Comparison of ENCODE assay signal across 17 cellular contexts in genomic region chr7:151374139-151374538, GRCh38. TPM values are rescaled to one million over a fixed set of nuclear protein-coding genes. Genes with fewer than 3 reads are reported as not detected.
DNase-seq lines count a peak whose midpoint lies in the region; ATAC-seq, FAIRE-seq and TF ChIP-seq lines count a peak whose summit lies in the region.
"Had no signal": no experiment of that assay in that cellular context is flagged by ENCODE, and none has a peak within 500 bp of the region (broad histone marks: within the 10 kb centered on the region; RNA-seq: fewer than 3 reads in every experiment).

No MANE protein-coding gene starts in this region.

- H3K9me1 ChIP-seq in K562 (ENCODE audit: control insufficient read depth, insufficient read depth, low read length), result no peaks in the 10 kb centered on the region

- H3K27ac ChIP-seq in K562 (ENCODE audit: extremely low read depth, low read depth, low read length), result no peak overlapping the region
- no peak overlapping the region for H3K27ac ChIP-seq in heart right ventricle
- H3K27ac ChIP-seq in spleen, result peak overlapping the region in 5 of 8 donors; percentile 26 to 48 (median 44)
- H3K27ac ChIP-seq: HL-60 had no signal

- FAIRE-seq in K562 (lab: Jason Lieb, UNC), result no peak
- FAIRE-seq: GM19239, H1 had no signal

- no peaks in the 10 kb centered on the region for H3K27me3 ChIP-seq in H7 (ENCODE audit: control insufficient read depth, insufficient read depth, low read length)
- H3K27me3 ChIP-seq in K562 (ENCODE audit: control insufficient read depth in 2 of 2, insufficient read depth in 2 of 2, low read length in 2 of 2), result no peaks in the 10 kb centered on the region
- no peaks in the 10 kb centered on the region for H3K27me3 ChIP-seq in heart right ventricle
- H3K27me3 ChIP-seq in spleen (replicated peaks in 1 of 7), result no peaks in the 10 kb centered on the region
- H3K27me3 ChIP-seq: BE2C had no signal

- H3K4me1 ChIP-seq in K562 (replicated peaks in 1 of 2; ENCODE audit: control insufficient read depth in 2 of 2, insufficient read depth in 2 of 2, low read length in 2 of 2) (peaks cover 0 to 16% of the 10 kb centered on the region in 2 experiments; a peak in 3 of 5 replicates), heart right ventricle (no peaks in the 10 kb centered on the region), spleen (peaks cover 0 to 26% (median 11%) of the 10 kb centered on the region in 6 donors)
- H3K4me1 ChIP-seq: BE2C had no signal

- no peak overlapping the region for H2AFZ ChIP-seq in K562 (ENCODE audit: low read depth, low read length)

- CTCF ChIA-PET in K562 (lab: Yijun Ruan, JAX; ENCODE audit: low intra/inter-chr PET ratio), result no interaction called here

- TF ChIP-seq RAD21 in K562 (CRISPR knock-in tag; conservative IDR thresholded peaks at IDR 0.05 in 1 of 2, IDR thresholded peaks at IDR 0.05 in 1 of 2), result no peak

- H3K9ac ChIP-seq in K562 (ENCODE audit: insufficient read depth in 1 of 2, low read depth in 2 of 2, low read length in 2 of 2), result no peak overlapping the region

- H3K4me3 ChIP-seq in H7 (ENCODE audit: insufficient read depth, low read depth, low read length) (no peak overlapping the region), K562 (no peak overlapping the region), heart right ventricle (no peak overlapping the region), spleen (no peak overlapping the region)

- no peaks in the 10 kb centered on the region for H4K20me1 ChIP-seq in K562 (replicated peaks; ENCODE audit: control insufficient read depth, insufficient read depth, low read length)

- intact Hi-C loops in K562 (cut with micrococcal nuclease) (no loop called here), heart right ventricle (cut with DNase I) (no loop called here), spleen (cut with DNase I; ENCODE audit: low total_unique reads) (no loop called here)

- in situ Hi-C loops in K562 (cut with MboI), result no loop called here

- TF ChIP-seq EP300 in K562 (IDR thresholded peaks at IDR 0.05; ENCODE audit: low read length), result no peak

- TF ChIP-seq CTCF in K562 (IDR thresholded peaks at IDR 0.05 in 2 of 3, conservative IDR thresholded peaks at IDR 0.05 in 1 of 3; ENCODE audit: insufficient read depth in 2 of 3, low read depth in 1 of 3, low read length in 3 of 3) (no peak), heart right ventricle (IDR thresholded peaks at IDR 0.05) (no peak), spleen (IDR thresholded peaks at IDR 0.05 in 8 of 11, conservative IDR thresholded peaks at IDR 0.05 in 3 of 11) (no peak), GM20000 (IDR thresholded peaks at IDR 0.05; ENCODE audit: extremely low read depth, missing control alignments) (no peak)

- H3K9me3 ChIP-seq in K562 (replicated peaks; ENCODE audit: control insufficient read depth, insufficient read depth, low read depth, low read length), result no peaks in the 10 kb centered on the region
- no peaks in the 10 kb centered on the region for H3K9me3 ChIP-seq in heart right ventricle
- no peaks in the 10 kb centered on the region for H3K9me3 ChIP-seq in spleen
- H3K9me3 ChIP-seq: BE2C had no signal

- no peak for ATAC-seq in K562
- peak; percentile 34 to 88 (median 72) for ATAC-seq in heart right ventricle
- no peak for ATAC-seq in GM19455 (IDR thresholded peaks at IDR 0.05; ENCODE audit: unreplicated experiment)
- ATAC-seq in GM21381 (IDR thresholded peaks at IDR 0.05; ENCODE audit: unreplicated experiment), result no peak

- H3K4me2 ChIP-seq in K562 (ENCODE audit: insufficient read depth, low read length), result no peak overlapping the region

- 81% methylated on average over 15 of the region's 15 CpGs for WGBS in K562 (ENCODE audit: insufficient coverage, low coverage, missing lambda C conversion rate)
- 88 to 91% methylated on average over 15 of the region's 15 CpGs for WGBS in heart right ventricle, 2 donors
- 74 to 94% (median 85%) methylated on average over 11 to 15 of the region's 15 CpGs for WGBS in spleen, 5 donors

- H3K36me3 ChIP-seq in H7 (replicated peaks; ENCODE audit: control insufficient read depth, insufficient read depth, low read length), result no peaks in the 10 kb centered on the region; the same call in 1 of the 2 replicates
- peaks cover 47% of the 10 kb centered on the region; the same call in 1 of the 3 replicates for H3K36me3 ChIP-seq in K562 (ENCODE audit: control insufficient read depth, insufficient read depth, low read length)
- peaks cover 7 to 98% (median 38%) of the 10 kb centered on the region in 9 donors for H3K36me3 ChIP-seq in heart right ventricle
- peaks cover 2 to 100% (median 72%) of the 10 kb centered on the region in 6 donors for H3K36me3 ChIP-seq in spleen
- H3K36me3 ChIP-seq: BE2C had no signal

- POLR2A ChIA-PET in K562 (lab: Yijun Ruan, JAX), result interaction anchor here (0.5 kb wide), 1 partner anchor 37 kb away, joined by 3 read pairs; no protein-coding TSS in a partner anchor

- no peak for TF ChIP-seq POLR2A in K562 (conservative IDR thresholded peaks at IDR 0.05)
- no peak for TF ChIP-seq POLR2A in spleen (IDR thresholded peaks at IDR 0.05)

- DNase-seq in H7 (peak; percentile 61), K562 (ENCODE audit: extremely low read depth in 1 of 4, low spot score in 3 of 4) (peak in 1 of 4 experiments; percentile 8), heart right ventricle (no peak), spleen (peak; percentile 75), GM20000 (ENCODE audit: low spot score) (no peak)
- DNase-seq: CD8-positive, alpha-beta memory T cell; DMS153; NCI-H1436; NCI-H2081 treated with DMSO at 0.1 percent for 48 hours; NCI-H526; NK-92 treated with Interleukin-12 subunit alpha and Interleukin-12 subunit beta, amount 100 ng/mL, for 24 hours had no signal

- BruUV-seq in K562 (replicated peaks; lab: Mats Ljungman, UMichigan), result no TSS peak

- H3K79me2 ChIP-seq in K562 (ENCODE audit: control insufficient read depth, insufficient read depth, low read length), result no peaks in the 10 kb centered on the region

TF ChIP-seq in K562, 482 proteins besides CTCF, POLR2A, EP300 and RAD21:
- TF ChIP-seq EP400 (IDR thresholded peaks at IDR 0.05), result no peak
- peak; percentile 35 for TF ChIP-seq HMGN3 (IDR thresholded peaks at IDR 0.05; ENCODE audit: borderline replicate concordance, extremely low read depth, insufficient read length, low read depth, low read length)
- TF ChIP-seq RBM25 (IDR thresholded peaks at IDR 0.05; ENCODE audit: low read depth, low read length, severe bottlenecking), result no peak

RNA-seq across cellular contexts. Expression of gene NUB1, which starts 32.5 kb away (rescaled TPM):
- 22.7 and 35.3 TPM in 2 replicates for total RNA-seq in H7 (2014; rRNA removed; shearing (Covaris generic))
- total RNA-seq in K562 (2011; cell fraction: chromatin; rRNA removed; ENCODE audit: low replicate concordance), result 62.3 and 136 TPM in 2 replicates
- total RNA-seq in K562 (2011; cell fraction: nucleolus; rRNA removed), result 36.0 and 40.3 TPM in 2 replicates
- total RNA-seq in K562 (2011; cell fraction: nucleoplasm; rRNA removed), result 73.5 and 98.2 TPM in 2 replicates
- 67.8 and 89.7 TPM in 2 replicates for total RNA-seq in K562 (2014; rRNA removed)
- 75.8 and 103 TPM in 2 replicates for total RNA-seq in K562 (2014; rRNA removed; fragmentation: Illumina TruSeq; extraction: Trizol)
- total RNA-seq in K562 (2015; rRNA removed; fragmentation: Illumina TruSeq; extraction: Trizol), result 101 and 114 TPM in 2 replicates
- total RNA-seq in K562 (2021), result 55.3 and 58.0 TPM in 2 replicates
- polyA plus RNA-seq in K562 (2011; rRNA removed), result 57.8 and 85.2 TPM in 2 replicates
- polyA plus RNA-seq in K562 (2011; cell fraction: cytosol; rRNA removed), result 52.6 and 53.7 TPM in 2 replicates
- polyA plus RNA-seq in K562 (2011; cell fraction: nucleus; rRNA removed), result 57.7 and 63.4 TPM in 2 replicates
- polyA plus RNA-seq in K562 (2012), result 81.3 and 105 TPM in 2 replicates
- 86.5 and 159 TPM in 2 replicates for polyA plus RNA-seq in K562 (2014; fragmentation: Illumina TruSeq; extraction: Trizol)
- polyA plus RNA-seq in K562 (2014; fragmentation: Nextera tagmentation; extraction: Ambion mirVana), result 10 to 100 TPM; 43.2 to 63.4 TPM
- polyA plus RNA-seq in K562 (2014; rRNA removed), result 81.6 and 99.3 TPM in 2 replicates
- polyA minus RNA-seq in K562 (2011; rRNA and poly(A)+ RNA removed), result 47.7 and 54.1 TPM in 2 replicates
- 25.1 and 34.5 TPM in 2 replicates for polyA minus RNA-seq in K562 (2011; cell fraction: cytosol; rRNA and poly(A)+ RNA removed)
- 26.9 and 36.3 TPM in 2 replicates for polyA minus RNA-seq in K562 (2011; cell fraction: nucleus; rRNA and poly(A)+ RNA removed)
- total RNA-seq in heart right ventricle, result 10 to 100 TPM; 36.7 to 53.0 (median 43.9) TPM
- 10 to 100 TPM; 22.6 to 23.8 TPM for polyA plus RNA-seq in heart right ventricle
- 10 to 100 TPM; 60.2 to 80.9 (median 70.2) TPM for total RNA-seq in spleen
- 10 to 100 TPM; 25.2 to 48.2 (median 26.1) TPM for polyA plus RNA-seq in spleen

RNA-seq across cellular contexts. Expression of gene WDR86, which starts 35.7 kb away (rescaled TPM):
- 40.6 and 40.8 TPM in 2 replicates for total RNA-seq in H7 (2014; rRNA removed; shearing (Covaris generic))
- 0.32 TPM in 1 of 2 replicates, not detected in the other for total RNA-seq in K562 (2011; cell fraction: chromatin; rRNA removed; ENCODE audit: low replicate concordance)
- not detected in 2 replicates for total RNA-seq in K562 (2011; cell fraction: nucleolus; rRNA removed)
- total RNA-seq in K562 (2011; cell fraction: nucleoplasm; rRNA removed), result not detected in 2 replicates
- 0.08 TPM in 1 of 2 replicates, not detected in the other for total RNA-seq in K562 (2014; rRNA removed)
- total RNA-seq in K562 (2014; rRNA removed; fragmentation: Illumina TruSeq; extraction: Trizol), result not detected in 2 replicates
- total RNA-seq in K562 (2015; rRNA removed; fragmentation: Illumina TruSeq; extraction: Trizol), result not detected in 2 replicates
- total RNA-seq in K562 (2021), result 0.09 TPM in 1 of 2 replicates, not detected in the other
- polyA plus RNA-seq in K562 (2011; rRNA removed), result not detected in 2 replicates
- polyA plus RNA-seq in K562 (2011; cell fraction: cytosol; rRNA removed), result 0.04 TPM in 1 of 2 replicates, not detected in the other
- 0.11 and 0.31 TPM in 2 replicates for polyA plus RNA-seq in K562 (2011; cell fraction: nucleus; rRNA removed)
- polyA plus RNA-seq in K562 (2012), result 0.21 and 0.39 TPM in 2 replicates
- not detected in 2 replicates for polyA plus RNA-seq in K562 (2014; fragmentation: Illumina TruSeq; extraction: Trizol)
- polyA plus RNA-seq in K562 (2014; fragmentation: Nextera tagmentation; extraction: Ambion mirVana), result not detected
- polyA plus RNA-seq in K562 (2014; rRNA removed), result 0.05 and 0.24 TPM in 2 replicates
- not detected in 2 replicates for polyA minus RNA-seq in K562 (2011; rRNA and poly(A)+ RNA removed)
- polyA minus RNA-seq in K562 (2011; cell fraction: cytosol; rRNA and poly(A)+ RNA removed), result not detected in 2 replicates
- not detected in 2 replicates for polyA minus RNA-seq in K562 (2011; cell fraction: nucleus; rRNA and poly(A)+ RNA removed)
- total RNA-seq in heart right ventricle, result under 1 TPM in 7 of 10 donors, not detected in 3; 0.15 to 0.52 (median 0.33) TPM
- polyA plus RNA-seq in heart right ventricle, result under 1 TPM; 0.17 to 0.22 TPM
- total RNA-seq in spleen, result 10 to 100 TPM; 15.4 to 71.9 (median 58.1) TPM
- polyA plus RNA-seq in spleen, result 10 to 100 TPM in 1 of 3 donors, 1 to 10 TPM in 2; 2.8 to 29.5 (median 8.6) TPM

Comparison
In these comparisons a context has a peak if more than half of its experiments do, and no peak if none do; other contexts are left out.
1. DNase-seq: peak in H7 (single experiment) and spleen (single experiment); none in heart right ventricle (0 of 2) and GM20000 (single experiment).
2. ATAC-seq: peak in heart right ventricle (8 of 8); none in K562 (single experiment), GM19455 (single experiment) and GM21381 (single experiment).
3. H3K27ac ChIP-seq: peak in spleen (5 of 8); none in K562 (single experiment) and heart right ventricle (0 of 10).
4. RNA of gene WDR86, which starts 35.7 kb away (total RNA-seq): 15.4 to 71.9 TPM in spleen and 40.6 to 40.8 TPM in H7; 0.15 to 0.52 TPM in heart right ventricle and 0.08 to 0.32 TPM in K562; every median in the first group is over 10 times any median in the second.